ENCODE assay signal across 18 cellular contexts in the genomic region with DNA sequence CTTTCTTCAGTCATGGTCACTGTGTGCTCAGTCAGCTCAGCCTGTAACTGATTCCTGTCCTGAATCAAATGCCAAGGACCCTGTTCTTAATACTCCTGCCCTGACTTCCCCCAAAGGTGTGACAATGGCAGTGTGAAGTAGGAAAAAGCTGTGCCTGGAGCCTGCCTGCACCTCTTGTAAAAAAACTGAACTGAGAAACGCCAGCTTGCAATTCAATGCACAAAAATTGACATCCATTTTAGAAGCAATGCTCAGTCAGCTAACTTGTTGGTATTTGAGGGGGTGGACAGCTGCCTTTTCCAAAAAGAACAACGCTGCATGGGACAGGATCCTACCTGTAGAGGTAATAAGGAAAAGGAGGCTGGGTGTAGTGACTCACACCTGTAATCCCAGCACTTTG.
DNase-seq lines count a peak whose midpoint lies in the region; FAIRE-seq and TF ChIP-seq lines count a peak whose summit lies in the region.
"Had no signal": no experiment of that assay in that cellular context is flagged by ENCODE, and none has a peak within 500 bp of the region (broad histone marks: within the 10 kb centered on the region; RNA-seq: fewer than 3 reads in every experiment).

No MANE protein-coding gene starts in this region.

- no peaks in the 10 kb centered on the region for H3K36me3 Mint-ChIP-seq in activated CD4-positive, alpha-beta T cell treated with anti-CD3 and anti-CD28 coated beads, Interleukin-2, amount 10 ng/mL, durations not matched to agents 24 days and 14 days (ENCODE audit: low read depth)
- H3K36me3 Mint-ChIP-seq: CD14-positive monocyte had no signal

- H3K36me3 ChIP-seq in MM.1S (replicated peaks; ENCODE audit: insufficient read depth, low read length) (no peaks in the 10 kb centered on the region), bronchial epithelial cell (ENCODE audit: control insufficient read depth, insufficient read depth, low read length) (no peaks in the 10 kb centered on the region)
- H3K36me3 ChIP-seq: BLaER1 had no signal

- peak; percentile 34 for DNase-seq in activated CD4-positive, alpha-beta T cell treated with anti-CD3 and anti-CD28 coated beads, Interleukin-2, amount 10 ng/mL, durations not matched to agents 24 days and 14 days
- DNase-seq in activated CD4-positive, alpha-beta T cell treated with anti-CD3 and anti-CD28 coated beads, Interleukin-2, amount 50 U/mL, for 4 hours, result no peak
- DNase-seq in MM.1S, result no peak
- DNase-seq in bronchial epithelial cell (ENCODE audit: low read depth), result peak; percentile 44
- no peak for DNase-seq in T-helper 9 cell
- no peak for DNase-seq in globus pallidus (ENCODE audit: low spot score)
- no peak for DNase-seq in nucleus accumbens (lab: John Stamatoyannopoulos, UW)
- DNase-seq: CD4-positive, alpha-beta memory T cell; DMS153; DND-41; EL; H9 had no signal

- no peaks in the 10 kb centered on the region for H4K20me1 ChIP-seq in MM.1S (ENCODE audit: insufficient read depth, low read length)
- H4K20me1 ChIP-seq: BLaER1 had no signal

- H3K9me2 ChIP-seq in MM.1S (replicated peaks; ENCODE audit: insufficient read depth, low read length), result no peaks in the 10 kb centered on the region

- no peak overlapping the region for H3K27ac ChIP-seq in MM.1S (ENCODE audit: low read length)
- H3K27ac ChIP-seq: 22Rv1, BLaER1 had no signal

- no peak for FAIRE-seq in bronchial epithelial cell (lab: Jason Lieb, UNC)
- FAIRE-seq: GM12878, GM19239, H1 had no signal

- H3K9me3 Mint-ChIP-seq in activated CD4-positive, alpha-beta T cell treated with anti-CD3 and anti-CD28 coated beads, Interleukin-2, amount 10 ng/mL, durations not matched to agents 24 days and 14 days, result peaks cover 6% of the 10 kb centered on the region

- no peaks in the 10 kb centered on the region for H3K4me1 Mint-ChIP-seq in activated CD4-positive, alpha-beta T cell treated with anti-CD3 and anti-CD28 coated beads, Interleukin-2, amount 10 ng/mL, durations not matched to agents 24 days and 14 days
- H3K4me1 Mint-ChIP-seq: CD4-positive, alpha-beta memory T cell had no signal

- H3K4me3 Mint-ChIP-seq in activated CD4-positive, alpha-beta T cell treated with anti-CD3 and anti-CD28 coated beads, Interleukin-2, amount 10 ng/mL, durations not matched to agents 24 days and 14 days, result no peak overlapping the region
- H3K4me3 Mint-ChIP-seq: CD14-positive monocyte; CD4-positive, alpha-beta memory T cell; H9 had no signal

- H3K27me3 ChIP-seq in MM.1S (replicated peaks; ENCODE audit: insufficient read depth, low read length) (no peaks in the 10 kb centered on the region), bronchial epithelial cell (ENCODE audit: control insufficient read depth, insufficient read depth, low read length) (no peaks in the 10 kb centered on the region)
- H3K27me3 ChIP-seq: BLaER1 had no signal

- peak overlapping the region; percentile 39 for H2AFZ ChIP-seq in MM.1S (ENCODE audit: low read length)

- TF ChIP-seq CTCF in MM.1S (IDR thresholded peaks at IDR 0.05; ENCODE audit: low read length) (no peak), bronchial epithelial cell (IDR thresholded peaks at IDR 0.05; ENCODE audit: insufficient read depth, low read length, severe bottlenecking) (no peak)

- intact Hi-C loops in activated CD4-positive, alpha-beta T cell treated with anti-CD3 and anti-CD28 coated beads, Interleukin-2, amount 10 ng/mL, durations not matched to agents 24 days and 14 days (cut with micrococcal nuclease), result no loop called here

- no peak overlapping the region for H3K9ac ChIP-seq in MM.1S (ENCODE audit: low read length)
- H3K9ac ChIP-seq: BLaER1 had no signal

- no peaks in the 10 kb centered on the region for H3K79me2 ChIP-seq in MM.1S (ENCODE audit: low read length)

- no peaks in the 10 kb centered on the region for H3K9me3 ChIP-seq in MM.1S (replicated peaks; ENCODE audit: insufficient read depth, low read length)

- H3K4me1 ChIP-seq in MM.1S (ENCODE audit: low read length), result peaks cover 6% of the 10 kb centered on the region; the same call in 1 of the 2 replicates

- H3K27ac Mint-ChIP-seq in activated CD4-positive, alpha-beta T cell treated with anti-CD3 and anti-CD28 coated beads, Interleukin-2, amount 10 ng/mL, durations not matched to agents 24 days and 14 days, result no peak overlapping the region
- H3K27ac Mint-ChIP-seq: CD4-positive, alpha-beta memory T cell; H9 had no signal

- peaks cover 10% of the 10 kb centered on the region for H3K27me3 Mint-ChIP-seq in activated CD4-positive, alpha-beta T cell treated with anti-CD3 and anti-CD28 coated beads, Interleukin-2, amount 10 ng/mL, durations not matched to agents 24 days and 14 days

- no peaks in the 10 kb centered on the region for H3F3A ChIP-seq in MM.1S (ENCODE audit: insufficient read depth, low read length)

- H3K4me3 ChIP-seq in MM.1S (ENCODE audit: low read length), result no peak overlapping the region
- H3K4me3 ChIP-seq in bronchial epithelial cell (ENCODE audit: low read depth, low read length), result no peak overlapping the region
- H3K4me3 ChIP-seq: BLaER1, GM12878 had no signal

- H3K4me2 ChIP-seq in MM.1S (ENCODE audit: low read depth, low read length), result peak overlapping the region; percentile 16
- H3K4me2 ChIP-seq: BLaER1 had no signal

Comparison
In these comparisons a context has a peak if more than half of its experiments do, and no peak if none do; other contexts are left out.
1. DNase-seq: peak in activated CD4-positive, alpha-beta T cell treated with anti-CD3 and anti-CD28 coated beads, Interleukin-2, amount 10 ng/mL, durations not matched to agents 24 days and 14 days (single experiment) and bronchial epithelial cell (single experiment); none in activated CD4-positive, alpha-beta T cell treated with anti-CD3 and anti-CD28 coated beads, Interleukin-2, amount 50 U/mL, for 4 hours (0 of 2), MM.1S (single experiment), T-helper 9 cell (single experiment), globus pallidus (single experiment) and nucleus accumbens (0 of 56).